In genomic region chr5:105807951-105808350, GRCh38 we compare ENCODE assay signal across 26 cellular contexts.
"Had no signal": no experiment of that assay in that cellular context is flagged by ENCODE, and none has a peak within 500 bp of the region (broad histone marks: within the 10 kb centered on the region; RNA-seq: fewer than 3 reads in every experiment).

No MANE protein-coding gene starts in this region.

- H3K4me2 ChIP-seq: hepatocyte had no signal

- H3K9me3 ChIP-seq: colonic mucosa, esophagus muscularis mucosa, esophagus squamous epithelium, gastrocnemius medialis, gastroesophageal sphincter had no signal

- H3K27ac ChIP-seq: colonic mucosa, coronary artery, dorsolateral prefrontal cortex, epithelial cell of prostate, esophagus muscularis mucosa, esophagus squamous epithelium, foreskin keratinocyte, gastrocnemius medialis, gastroesophageal sphincter, heart left ventricle, heart right ventricle, hepatocyte had no signal

- H3K36me3 ChIP-seq: colonic mucosa, esophagus muscularis mucosa, esophagus squamous epithelium, gastrocnemius medialis, gastroesophageal sphincter, heart left ventricle, heart right ventricle had no signal

- H3K27ac Mint-ChIP-seq: dendritic cell treated with granulocyte-macrophage colony-stimulating factor and Interleukin-4, amounts not matched to agents 40 ng/mL and 50 ng/mL, for 4 days; effector memory CD8-positive, alpha-beta T cell; endodermal cell had no signal

- H3K79me2 ChIP-seq: hepatocyte had no signal

- DNase-seq: colonic mucosa; cortex of kidney; dermis blood vessel endothelial cell; dorsolateral prefrontal cortex; effector CD4-positive, alpha-beta T cell; effector CD8-positive, alpha-beta T cell; effector memory CD4-positive, alpha-beta T cell; effector memory CD8-positive, alpha-beta T cell; endodermal cell; erythroblast; esophagus squamous epithelium; foreskin fibroblast; foreskin keratinocyte; foreskin melanocyte; gastrocnemius medialis; glutamatergic neuron; head of caudate nucleus; heart left ventricle; heart right ventricle had no signal

- H3K4me1 Mint-ChIP-seq: endodermal cell had no signal

- H2AFZ ChIP-seq: hepatocyte had no signal

- H3K27me3 ChIP-seq: colonic mucosa, dorsolateral prefrontal cortex, esophagus muscularis mucosa, esophagus squamous epithelium, foreskin keratinocyte, gastrocnemius medialis, gastroesophageal sphincter, heart left ventricle, heart right ventricle, hepatocyte had no signal

- H3K4me3 Mint-ChIP-seq: dendritic cell treated with granulocyte-macrophage colony-stimulating factor and Interleukin-4, amounts not matched to agents 40 ng/mL and 50 ng/mL, for 4 days; effector memory CD8-positive, alpha-beta T cell; endodermal cell had no signal

- ATAC-seq: effector memory CD8-positive, alpha-beta T cell; esophagus mucosa; foreskin keratinocyte; gastrocnemius medialis; gastroesophageal sphincter; heart left ventricle; heart right ventricle had no signal

- H3K27me3 Mint-ChIP-seq: dendritic cell treated with granulocyte-macrophage colony-stimulating factor and Interleukin-4, amounts not matched to agents 40 ng/mL and 50 ng/mL, for 4 days; effector memory CD8-positive, alpha-beta T cell had no signal

- H3K4me1 ChIP-seq: colonic mucosa, esophagus muscularis mucosa, esophagus squamous epithelium, foreskin keratinocyte, gastrocnemius medialis, gastroesophageal sphincter, heart left ventricle, heart right ventricle had no signal

- H3K4me3 ChIP-seq: colonic mucosa, coronary artery, dorsolateral prefrontal cortex, esophagus muscularis mucosa, esophagus squamous epithelium, gastrocnemius medialis, gastroesophageal sphincter, heart left ventricle, heart right ventricle, hepatocyte had no signal
